ENCODE assay signal across 1 cellular context in genomic region chr11:66020618-66021357, GRCh38.
TF ChIP-seq lines count a peak whose summit lies in the region.

No MANE protein-coding gene starts in this region.

TF ChIP-seq in IMR-90, 13 proteins besides CTCF, POLR2A, EP300 and RAD21:
- TF ChIP-seq FOS (IDR thresholded peaks at IDR 0.05; ENCODE audit: low read depth, low read length) = peak; percentile 72
- TF ChIP-seq SMC3 (IDR thresholded peaks at IDR 0.05; ENCODE audit: low read depth, low read length) = no peak
- TF ChIP-seq MAZ (IDR thresholded peaks at IDR 0.05; ENCODE audit: borderline replicate concordance, low read depth, low read length) = peak; percentile 77; the same call in 1 of the 2 replicates
- TF ChIP-seq NFE2L2 (IDR thresholded peaks at IDR 0.05; ENCODE audit: low read depth, low read length) = no peak
